8 cellular contexts compared by ENCODE assay signal in genomic region chr4:24584175-24584850, GRCh38. TPM values are rescaled to one million over a fixed set of nuclear protein-coding genes. Genes with fewer than 3 reads are reported as not detected.
DNase-seq lines count a peak whose midpoint lies in the region; ATAC-seq and TF ChIP-seq lines count a peak whose summit lies in the region.

Gene DHX15 (minus strand): TSS chr4:24584554. CDS start chr4:24584393, 161 bp downstream.

- H3K36me3 ChIP-seq in BJ (ENCODE audit: control insufficient read depth, insufficient read depth, low read length) (no peaks in the 10 kb centered on the region), colonic mucosa (no peaks in the 10 kb centered on the region)

- H3K9me3 ChIP-seq in colonic mucosa: no peaks in the 10 kb centered on the region

- H3K27me3 Mint-ChIP-seq in activated CD4-positive, alpha-beta T cell treated with anti-CD3 and anti-CD28 coated beads, Interleukin-2, amount 10 ng/mL, durations not matched to agents 24 days and 14 days: no peaks in the 10 kb centered on the region

- H3K4me1 ChIP-seq in colonic mucosa: peaks cover 6% of the 10 kb centered on the region

- POLR2A ChIA-PET in BJ (lab: Charles Lee): interaction anchor here (0.6 to 1.2 kb wide), 4 partner anchors 26 to 109 kb away, joined by 3 to 13 read pairs (median 4); no protein-coding TSS in a partner anchor

- H3K27ac Mint-ChIP-seq in activated CD4-positive, alpha-beta T cell treated with anti-CD3 and anti-CD28 coated beads, Interleukin-2, amount 10 ng/mL, durations not matched to agents 24 days and 14 days: peak within 1 kb of the TSS; percentile 97

- H3K9ac ChIP-seq in colonic mucosa (ENCODE audit: low read depth in 2 of 2, low read length in 2 of 2): peak within 1 kb of the TSS; percentile 87 to 93

- H3K4me3 ChIP-seq in BJ (ENCODE audit: low read depth, low read length): peak within 1 kb of the TSS; percentile 99
- peak within 1 kb of the TSS; percentile 98 for H3K4me3 ChIP-seq in colonic mucosa

- peak; percentile 79 for ATAC-seq in HG03460 (IDR thresholded peaks at IDR 0.05; ENCODE audit: unreplicated experiment)

- peaks cover 30% of the 10 kb centered on the region for H3K4me1 Mint-ChIP-seq in activated CD4-positive, alpha-beta T cell treated with anti-CD3 and anti-CD28 coated beads, Interleukin-2, amount 10 ng/mL, durations not matched to agents 24 days and 14 days

- DNase-seq in BJ (ENCODE audit: low read depth) (peak; percentile 75), GM19240 (ENCODE audit: insufficient read length, low spot score) (peak; percentile 54), NCI-H526 (lab: John Stamatoyannopoulos, UW) (peak; percentile 86 to 97), colonic mucosa (peak; percentile 96), kidney tubule cell (ENCODE audit: low spot score) (peak; percentile 97)
- DNase-seq in activated CD4-positive, alpha-beta T cell treated with anti-CD3 and anti-CD28 coated beads, Interleukin-2, amount 10 ng/mL, durations not matched to agents 24 days and 14 days: peak; percentile 97
- peak; percentile 82 to 86 (median 84) for DNase-seq in stimulated activated CD4-positive, alpha-beta T cell treated with anti-CD3 and anti-CD28 coated beads, Interleukin-1b, Interleukin-23, amount 100 ng/mL, for 24 hours (ENCODE audit: low read depth in 4 of 4, low spot score in 1 of 4)

- TF ChIP-seq CTCF in BJ (IDR thresholded peaks at IDR 0.05; ENCODE audit: insufficient read depth, low read depth, low read length) (0 out of 2 replicates have a peak, but pooled peaks have one; percentile 4), colonic mucosa (IDR thresholded peaks at IDR 0.05) (no peak)

- peak within 1 kb of the TSS; percentile 95 for H3K4me3 Mint-ChIP-seq in activated CD4-positive, alpha-beta T cell treated with anti-CD3 and anti-CD28 coated beads, Interleukin-2, amount 10 ng/mL, durations not matched to agents 24 days and 14 days

- no peaks in the 10 kb centered on the region for H3K9me3 Mint-ChIP-seq in activated CD4-positive, alpha-beta T cell treated with anti-CD3 and anti-CD28 coated beads, Interleukin-2, amount 10 ng/mL, durations not matched to agents 24 days and 14 days

- H3K36me3 Mint-ChIP-seq in activated CD4-positive, alpha-beta T cell treated with anti-CD3 and anti-CD28 coated beads, Interleukin-2, amount 10 ng/mL, durations not matched to agents 24 days and 14 days (ENCODE audit: low read depth): peaks cover 37% of the 10 kb centered on the region

- intact Hi-C loops in activated CD4-positive, alpha-beta T cell treated with anti-CD3 and anti-CD28 coated beads, Interleukin-2, amount 10 ng/mL, durations not matched to agents 24 days and 14 days (cut with micrococcal nuclease): loop anchor here (1.0 to 5.0 kb wide), 8 partner anchors 14 to 793 kb away; partner anchors contain the start of genes ANAPC4, SEPSECS and ZCCHC4
- intact Hi-C loops in colonic mucosa (cut with DNase I): no loop called here

- H3K27ac ChIP-seq in colonic mucosa: peak within 1 kb of the TSS; percentile 97

- CTCF ChIA-PET in BJ (lab: Yijun Ruan, JAX): interaction anchor here (0.5 to 0.9 kb wide), 3 partner anchors 14 to 345 kb away, joined by 3 read pairs; no protein-coding TSS in a partner anchor

- H3K27me3 ChIP-seq in BJ (ENCODE audit: control insufficient read depth, insufficient read depth, low read length) (no peaks in the 10 kb centered on the region), colonic mucosa (no peaks in the 10 kb centered on the region)

RNA-seq across cellular contexts. Expression of gene DHX15, which starts in this region (rescaled TPM):
- 53.2 and 97.9 TPM in 2 replicates for polyA plus RNA-seq in BJ (2011; rRNA removed)
- 60.2 and 71.0 TPM in 2 replicates for polyA minus RNA-seq in BJ (2011; rRNA and poly(A)+ RNA removed)
- 263 and 265 TPM in 2 replicates for total RNA-seq in activated CD4-positive, alpha-beta T cell treated with anti-CD3 and anti-CD28 coated beads, Interleukin-2, amount 10 ng/mL, durations not matched to agents 24 days and 14 days
- 100 to 1,000 TPM; 135 to 149 TPM for total RNA-seq in colonic mucosa

Comparison
In these comparisons a context has a peak if more than half of its experiments do, and no peak if none do; other contexts are left out.
1. Peak in every context shown above with its lines: DNase-seq, ATAC-seq, H3K4me3 ChIP-seq and H3K27ac ChIP-seq.